ENCODE assay signal across 18 cellular contexts in genomic region chr10:95285556-95285955, GRCh38.
"Had no signal": no experiment of that assay in that cellular context is flagged by ENCODE, and none has a peak within 500 bp of the region (broad histone marks: within the 10 kb centered on the region; RNA-seq: fewer than 3 reads in every experiment).

No MANE protein-coding gene starts in this region.

- H3K4me3 ChIP-seq: lower lobe of right lung had no signal

- H3K27ac Mint-ChIP-seq: activated CD4-positive, alpha-beta T cell treated with anti-CD3 and anti-CD28 coated beads, Interleukin-2, amount 10 ng/mL, durations not matched to agents 24 days and 14 days; activated CD8-positive, alpha-beta T cell treated with anti-CD3 and anti-CD28 coated beads, Interleukin-2, amount 10 ng/mL, durations not matched to agents 7 days and 5 days; activated naive CD8-positive, alpha-beta T cell treated with anti-CD3 and anti-CD28 coated beads, Interleukin-2, amount 10 ng/mL, durations not matched to agents 7 days and 5 days; activated T-cell treated with anti-CD3 and anti-CD28 coated beads, Interleukin-2, amount 50 U/mL, for 24 hours; activated T-helper 2 cell treated with anti-CD3 and anti-CD28 coated beads, Interferon-gamma antibody, Interleukin-2, Interleukin-4, amounts not matched to agents 10 μg/mL and 5 μg/mL and 100 μg/mL, durations not matched to agents 14 hours and 24 hours and 36 hours; brain; natural killer cell treated with Interleukin-12 subunit alpha and Interleukin-12 subunit beta and Interleukin-15 and Interleukin-18, amount 100 ng/mL, for 72 hours; stimulated activated naive CD8-positive, alpha-beta T cell treated with anti-CD3 and anti-CD28 coated beads, Interleukin-15, Interleukin-2, amounts not matched to agents 100 ng/mL and 50 ng/mL, for 24 hours had no signal

- H3K9me3 Mint-ChIP-seq: activated CD4-positive, alpha-beta T cell treated with anti-CD3 and anti-CD28 coated beads, Interleukin-2, amount 10 ng/mL, durations not matched to agents 24 days and 14 days; activated naive CD8-positive, alpha-beta T cell treated with anti-CD3 and anti-CD28 coated beads, Interleukin-2, amount 10 ng/mL, durations not matched to agents 7 days and 5 days; activated T-cell treated with anti-CD3 and anti-CD28 coated beads, Interleukin-2, amount 50 U/mL, for 24 hours; activated T-helper 2 cell treated with anti-CD3 and anti-CD28 coated beads, Interferon-gamma antibody, Interleukin-2, Interleukin-4, amounts not matched to agents 10 μg/mL and 5 μg/mL and 100 μg/mL, durations not matched to agents 14 hours and 24 hours and 36 hours; brain; natural killer cell treated with Interleukin-12 subunit alpha and Interleukin-12 subunit beta and Interleukin-15 and Interleukin-18, amount 100 ng/mL, for 72 hours; stimulated activated naive CD8-positive, alpha-beta T cell treated with anti-CD3 and anti-CD28 coated beads, Interleukin-15, Interleukin-2, amounts not matched to agents 100 ng/mL and 50 ng/mL, for 24 hours had no signal

- H3K4me3 Mint-ChIP-seq: activated CD4-positive, alpha-beta T cell treated with anti-CD3 and anti-CD28 coated beads, Interleukin-2, amount 10 ng/mL, durations not matched to agents 24 days and 14 days; activated CD8-positive, alpha-beta T cell treated with anti-CD3 and anti-CD28 coated beads, Interleukin-2, amount 10 ng/mL, durations not matched to agents 7 days and 5 days; activated naive CD8-positive, alpha-beta T cell treated with anti-CD3 and anti-CD28 coated beads, Interleukin-2, amount 10 ng/mL, durations not matched to agents 7 days and 5 days; activated T-cell treated with anti-CD3 and anti-CD28 coated beads, Interleukin-2, amount 50 U/mL, for 24 hours; brain; natural killer cell treated with Interleukin-12 subunit alpha and Interleukin-12 subunit beta and Interleukin-15 and Interleukin-18, amount 100 ng/mL, for 72 hours; stimulated activated naive CD8-positive, alpha-beta T cell treated with anti-CD3 and anti-CD28 coated beads, Interleukin-15, Interleukin-2, amounts not matched to agents 100 ng/mL and 50 ng/mL, for 24 hours had no signal

- ATAC-seq: activated CD8-positive, alpha-beta T cell treated with anti-CD3 and anti-CD28 coated beads, Interleukin-2, amount 10 ng/mL, durations not matched to agents 7 days and 5 days; lower lobe of right lung had no signal

- DNase-seq: activated CD4-positive, alpha-beta T cell treated with anti-CD3 and anti-CD28 coated beads, Interleukin-2, amount 10 ng/mL, durations not matched to agents 24 days and 14 days; activated CD8-positive, alpha-beta T cell treated with anti-CD3 and anti-CD28 coated beads, Interleukin-2, amount 10 ng/mL, durations not matched to agents 7 days and 5 days; activated naive CD4-positive, alpha-beta T cell treated with Interleukin-2 at 50 U/mL for 16 hours; activated naive CD8-positive, alpha-beta T cell treated with anti-CD3 and anti-CD28 coated beads, Interleukin-2, amount 10 ng/mL, durations not matched to agents 7 days and 5 days; activated T-cell treated with anti-CD3 and anti-CD28 coated beads, Interleukin-2, amount 50 U/mL, for 24 hours; central memory CD4-positive, alpha-beta T cell; foreskin melanocyte; head of caudate nucleus; lower lobe of right lung; stimulated activated CD4-positive, alpha-beta T cell treated with anti-CD3 and anti-CD28 coated beads, Interleukin-12 subunit alpha, Interleukin-12 subunit beta, amount 100 ng/mL, for 4 hours; stimulated activated CD4-positive, alpha-beta T cell treated with anti-CD3 and anti-CD28 coated beads, Interleukin-1b, Interleukin-23, amount 100 ng/mL, for 48 hours; T-helper 1 cell; T-helper 9 cell had no signal

- H3K9me3 ChIP-seq: lower lobe of right lung had no signal

- FAIRE-seq: colon had no signal

- H3K36me3 ChIP-seq: lower lobe of right lung had no signal

- H3K36me3 Mint-ChIP-seq: activated naive CD8-positive, alpha-beta T cell treated with anti-CD3 and anti-CD28 coated beads, Interleukin-2, amount 10 ng/mL, durations not matched to agents 7 days and 5 days; brain; natural killer cell treated with Interleukin-12 subunit alpha and Interleukin-12 subunit beta and Interleukin-15 and Interleukin-18, amount 100 ng/mL, for 72 hours had no signal
